24 cellular contexts compared by ENCODE assay signal in genomic region chr14:34065222-34065621, GRCh38.
"Had no signal": no experiment of that assay in that cellular context is flagged by ENCODE, and none has a peak within 500 bp of the region (broad histone marks: within the 10 kb centered on the region; RNA-seq: fewer than 3 reads in every experiment).

No MANE protein-coding gene starts in this region.

- ATAC-seq: activated CD4-positive, CD25-positive, alpha-beta regulatory T cell treated with anti-CD3 and anti-CD28 coated beads, Interleukin-2, amount 50 U/mL, for 24 hours; activated CD8-positive, alpha-beta memory T cell treated with anti-CD3 and anti-CD28 coated beads, Interleukin-2, amount 10 ng/mL, durations not matched to agents 7 days and 5 days; SK-N-SH treated with all-trans-retinoic acid at 6 μM for 48 hours had no signal

- H3K9me3 ChIP-seq: SJSA1 had no signal

- H3K36me3 Mint-ChIP-seq: activated CD8-positive, alpha-beta memory T cell treated with anti-CD3 and anti-CD28 coated beads, Interleukin-2, amount 10 ng/mL, durations not matched to agents 7 days and 5 days; activated naive CD8-positive, alpha-beta T cell had no signal

- H3K4me3 Mint-ChIP-seq: activated CD8-positive, alpha-beta memory T cell treated with anti-CD3 and anti-CD28 coated beads, Interleukin-2, amount 10 ng/mL, durations not matched to agents 7 days and 5 days; activated naive CD4-positive, alpha-beta T cell treated with anti-CD3 and anti-CD28 coated beads for 36 hours; activated naive CD8-positive, alpha-beta T cell; activated T-cell treated with anti-CD3 and anti-CD28 coated beads, Interleukin-2, amount 50 U/mL, for 24 hours had no signal

- H3K9me3 Mint-ChIP-seq: activated naive CD4-positive, alpha-beta T cell treated with anti-CD3 and anti-CD28 coated beads for 36 hours; activated T-cell treated with anti-CD3 and anti-CD28 coated beads, Interleukin-2, amount 50 U/mL, for 24 hours had no signal

- H3K27ac ChIP-seq: brain microvascular endothelial cell, cardiac muscle cell, SJSA1 had no signal

- H3K27ac Mint-ChIP-seq: activated CD8-positive, alpha-beta memory T cell treated with anti-CD3 and anti-CD28 coated beads, Interleukin-2, amount 10 ng/mL, durations not matched to agents 7 days and 5 days; activated naive CD4-positive, alpha-beta T cell treated with anti-CD3 and anti-CD28 coated beads for 36 hours; activated naive CD8-positive, alpha-beta T cell; activated T-cell treated with anti-CD3 and anti-CD28 coated beads, Interleukin-2, amount 50 U/mL, for 24 hours had no signal

- H3K4me3 ChIP-seq: cardiac muscle cell, SJSA1 had no signal

- H3K36me3 ChIP-seq: brain microvascular endothelial cell, cardiac muscle cell, SJSA1 had no signal

- DNase-seq: activated CD4-positive, alpha-beta T cell treated with anti-CD3 and anti-CD28 coated beads for 4 hours; activated CD4-positive, alpha-beta T cell treated with anti-CD3 and anti-CD28 coated beads, Interleukin-2, amount 50 U/mL, for 4 hours; activated CD8-positive, alpha-beta memory T cell treated with anti-CD3 and anti-CD28 coated beads, Interleukin-2, amount 10 ng/mL, durations not matched to agents 7 days and 5 days; activated effector memory CD4-positive, alpha-beta T cell treated with anti-CD3 and anti-CD28 coated beads, Interleukin-2, amount 50 U/mL, for 16 hours; activated naive CD4-positive, alpha-beta T cell treated with anti-CD3 and anti-CD28 coated beads for 36 hours; activated T-cell treated with anti-CD3 and anti-CD28 coated beads, Interleukin-2, amount 50 U/mL, for 24 hours; amygdala; brain microvascular endothelial cell; Kasumi-1; KBM-7; NCI-H1048; NCI-H146; NCI-H187 treated with DMSO at 0.1 percent for 48 hours; NCI-H2081 treated with DMSO at 0.1 percent for 48 hours; NCI-H2227 treated with DMSO at 0.1 percent for 48 hours; NCI-H446 treated with DMSO at 0.1 percent for 48 hours; NCI-H524 treated with DMSO at 0.1 percent for 48 hours; NCI-H748 treated with DMSO at 0.1 percent for 48 hours; SW 1271 had no signal

- H3K27me3 ChIP-seq: brain microvascular endothelial cell, cardiac muscle cell, SJSA1 had no signal
